In genomic region chr7:92020636-92021035, GRCh38 we compare ENCODE assay signal across 31 cellular contexts.
DNase-seq lines count a peak whose midpoint lies in the region; ATAC-seq and TF ChIP-seq lines count a peak whose summit lies in the region.
"Had no signal": no experiment of that assay in that cellular context is flagged by ENCODE, and none has a peak within 500 bp of the region (broad histone marks: within the 10 kb centered on the region; RNA-seq: fewer than 3 reads in every experiment).

No MANE protein-coding gene starts in this region.

- no peak for TF ChIP-seq CTCF in mammary epithelial cell (conservative IDR thresholded peaks at IDR 0.05 in 1 of 2, IDR thresholded peaks at IDR 0.05 in 1 of 2; ENCODE audit: extremely low read depth in 1 of 2, insufficient read depth in 1 of 2, low read depth in 1 of 2, low read length in 2 of 2)
- TF ChIP-seq CTCF in MCF 10A (IDR thresholded peaks at IDR 0.05; ENCODE audit: unreplicated experiment), result no peak
- TF ChIP-seq CTCF in PC-3 (conservative IDR thresholded peaks at IDR 0.05; ENCODE audit: low read depth, low read length), result no peak
- no peak for TF ChIP-seq CTCF in epithelial cell of esophagus (IDR thresholded peaks at IDR 0.05; ENCODE audit: insufficient read depth, low read depth, low read length, missing control alignments)

- H3K9me2 ChIP-seq in PC-3 (replicated peaks; ENCODE audit: low read length), result no peaks in the 10 kb centered on the region

- no peaks in the 10 kb centered on the region for H3K9me3 Mint-ChIP-seq in MCF 10A (ENCODE audit: unreplicated experiment)
- H3K9me3 Mint-ChIP-seq: activated CD4-positive, alpha-beta memory T cell treated with anti-CD3 and anti-CD28 coated beads for 36 hours; activated T-helper 1 cell treated with anti-CD3 and anti-CD28 coated beads, Interleukin-12 subunit alpha, Interleukin-12 subunit beta, Interleukin-2, Interleukin-4 antibody, amounts not matched to agents 30 ng/mL and 10 ng/mL and 1 ng/mL, durations not matched to agents 14 hours and 24 hours and 36 hours; effector memory CD8-positive, alpha-beta T cell; IgD-negative memory B cell; natural killer cell; T-helper 1 cell treated with Interleukin-12 subunit alpha and Interleukin-12 subunit beta and Interleukin-4 antibody, amounts not matched to agents 30 μg/mL and 1 μg/mL, for 36 hours had no signal

- no peak overlapping the region for H3K4me3 Mint-ChIP-seq in MCF 10A (ENCODE audit: unreplicated experiment)
- H3K4me3 Mint-ChIP-seq: activated CD4-positive, alpha-beta memory T cell treated with anti-CD3 and anti-CD28 coated beads for 36 hours; activated T-helper 1 cell treated with anti-CD3 and anti-CD28 coated beads, Interleukin-12 subunit alpha, Interleukin-12 subunit beta, Interleukin-2, Interleukin-4 antibody, amounts not matched to agents 30 ng/mL and 10 ng/mL and 1 ng/mL, durations not matched to agents 14 hours and 24 hours and 36 hours; B cell; CD8-positive, alpha-beta T cell; effector memory CD8-positive, alpha-beta T cell; IgD-negative memory B cell; natural killer cell; T-helper 1 cell treated with Interleukin-12 subunit alpha and Interleukin-12 subunit beta and Interleukin-4 antibody, amounts not matched to agents 30 μg/mL and 1 μg/mL, for 36 hours had no signal

- intact Hi-C loops in mammary epithelial cell (cut with micrococcal nuclease), result no loop called here
- intact Hi-C loops in MCF 10A (cut with micrococcal nuclease), result no loop called here
- intact Hi-C loops in PC-3 (cut with micrococcal nuclease), result no loop called here

- H3K36me3 ChIP-seq in mammary epithelial cell (ENCODE audit: insufficient read depth, low read length), result peaks cover 10% of the 10 kb centered on the region
- peaks cover 6% of the 10 kb centered on the region; the same call in 1 of the 2 replicates for H3K36me3 ChIP-seq in PC-3 (ENCODE audit: low read depth, low read length)

- ATAC-seq in PC-3 (peak; percentile 23), HG03135 (IDR thresholded peaks at IDR 0.05; ENCODE audit: unreplicated experiment) (no peak), GM18868 (IDR thresholded peaks at IDR 0.05; ENCODE audit: unreplicated experiment) (no peak)
- ATAC-seq: CD8-positive, alpha-beta T cell; effector memory CD8-positive, alpha-beta T cell; lower lobe of right lung; natural killer cell had no signal

- H3K4me1 ChIP-seq in mammary epithelial cell (ENCODE audit: insufficient read depth, low read length) (peaks cover 11% of the 10 kb centered on the region), PC-3 (ENCODE audit: insufficient read depth, low read length) (peaks cover 34% of the 10 kb centered on the region)
- H3K4me1 ChIP-seq: lower lobe of right lung, prostate gland had no signal

- H3K27me3 Mint-ChIP-seq in MCF 10A (ENCODE audit: insufficient read depth, unreplicated experiment), result no peaks in the 10 kb centered on the region
- H3K27me3 Mint-ChIP-seq: activated CD4-positive, alpha-beta memory T cell treated with anti-CD3 and anti-CD28 coated beads for 36 hours; B cell; effector memory CD8-positive, alpha-beta T cell; IgD-negative memory B cell had no signal

- H2AFZ ChIP-seq in mammary epithelial cell (ENCODE audit: low read depth, low read length), result no peak overlapping the region
- no peak overlapping the region for H2AFZ ChIP-seq in PC-3 (ENCODE audit: low read length)

- in situ Hi-C loops in mammary epithelial cell (cut with MboI; ENCODE audit: low sequenced_read_pairs in 2 of 2), result no loop called here

- POLR2A ChIA-PET in MCF 10A (lab: Yijun Ruan, JAX) (no interaction called here), PC-3 (lab: Charles Lee; ENCODE audit: unreplicated experiment) (no interaction called here)

- BruUV-seq in mammary epithelial cell (replicated peaks; lab: Mats Ljungman, UMichigan), result no TSS peak
- BruUV-seq in MCF 10A (replicated peaks; lab: Mats Ljungman, UMichigan), result no TSS peak
- no TSS peak for BruUV-seq in PC-3 (replicated peaks; lab: Mats Ljungman, UMichigan)

- H3K4me2 ChIP-seq in mammary epithelial cell (ENCODE audit: insufficient read depth, low read depth, low read length), result no peak overlapping the region
- H3K4me2 ChIP-seq in PC-3 (ENCODE audit: low read length), result 0 out of 2 replicates have a peak overlapping the region, but pooled peaks have one; percentile 1

- H3K79me2 ChIP-seq in mammary epithelial cell (ENCODE audit: insufficient read depth, low read length) (no peaks in the 10 kb centered on the region), PC-3 (ENCODE audit: low read length) (no peaks in the 10 kb centered on the region)

- peaks cover 7% of the 10 kb centered on the region for H3F3A ChIP-seq in PC-3 (ENCODE audit: low read length, unreplicated experiment)

- no peaks in the 10 kb centered on the region for H3K9me3 ChIP-seq in mammary epithelial cell (replicated peaks; ENCODE audit: insufficient read depth, low read length)
- H3K9me3 ChIP-seq in PC-3 (ENCODE audit: low read length), result no peaks in the 10 kb centered on the region
- H3K9me3 ChIP-seq: lower lobe of right lung, prostate gland, sigmoid colon, stomach had no signal

- H3K4me3 ChIP-seq in mammary epithelial cell (replicated peaks in 1 of 3; ENCODE audit: insufficient read depth in 1 of 3, low read depth in 2 of 3, low read length in 3 of 3), result no peak overlapping the region
- H3K4me3 ChIP-seq in PC-3 (ENCODE audit: low read length), result no peak overlapping the region
- no peak overlapping the region for H3K4me3 ChIP-seq in epithelial cell of esophagus (ENCODE audit: low read length)
- H3K4me3 ChIP-seq: lower lobe of right lung, prostate gland, sigmoid colon, stomach had no signal

- H3K4me1 Mint-ChIP-seq in MCF 10A (ENCODE audit: insufficient read depth, unreplicated experiment), result no peaks in the 10 kb centered on the region
- H3K4me1 Mint-ChIP-seq: B cell had no signal

- H4K20me1 ChIP-seq in mammary epithelial cell (ENCODE audit: insufficient read depth, low read length) (no peaks in the 10 kb centered on the region), PC-3 (ENCODE audit: low read length) (no peaks in the 10 kb centered on the region)

- CTCF ChIA-PET in mammary epithelial cell (lab: Charles Lee; ENCODE audit: low non-redundant PET) (no interaction called here), MCF 10A (lab: Yijun Ruan, JAX) (interaction anchor here (0.5 kb wide), 1 partner anchor 58 kb away, joined by 3 read pairs; no protein-coding TSS in a partner anchor), PC-3 (lab: Charles Lee) (no interaction called here)

- H3K27me3 ChIP-seq in mammary epithelial cell (ENCODE audit: insufficient read depth, low read length), result no peaks in the 10 kb centered on the region
- H3K27me3 ChIP-seq in PC-3 (ENCODE audit: low read length), result no peaks in the 10 kb centered on the region
- H3K27me3 ChIP-seq: sigmoid colon, stomach had no signal

- peaks cover 46% of the 10 kb centered on the region for H3K36me3 Mint-ChIP-seq in MCF 10A (ENCODE audit: insufficient read depth, unreplicated experiment)

- no peak overlapping the region for H3K27ac Mint-ChIP-seq in MCF 10A (ENCODE audit: low read depth, unreplicated experiment)
- H3K27ac Mint-ChIP-seq: activated CD4-positive, alpha-beta memory T cell treated with anti-CD3 and anti-CD28 coated beads for 36 hours; activated T-helper 1 cell treated with anti-CD3 and anti-CD28 coated beads, Interleukin-12 subunit alpha, Interleukin-12 subunit beta, Interleukin-2, Interleukin-4 antibody, amounts not matched to agents 30 ng/mL and 10 ng/mL and 1 ng/mL, durations not matched to agents 14 hours and 24 hours and 36 hours; B cell; CD8-positive, alpha-beta T cell; natural killer cell; T-helper 1 cell treated with Interleukin-12 subunit alpha and Interleukin-12 subunit beta and Interleukin-4 antibody, amounts not matched to agents 30 μg/mL and 1 μg/mL, for 36 hours had no signal

- dilution Hi-C loops in mammary epithelial cell (cut with HindIII; ENCODE audit: low sequenced_read_pairs), result no loop called here

- H3K27ac ChIP-seq in mammary epithelial cell (ENCODE audit: insufficient read depth, low read depth, low read length) (no peak overlapping the region), PC-3 (ENCODE audit: low read length) (peak overlapping the region; percentile 34)
- H3K27ac ChIP-seq: lower lobe of right lung, prostate gland, sigmoid colon, stomach had no signal

- DNase-seq in mammary epithelial cell (peak; percentile 7), MCF 10A (ENCODE audit: unreplicated experiment) (no peak), PC-3 (peak; percentile 39), epithelial cell of esophagus (ENCODE audit: low read depth) (peak; percentile 8), NCI-H1105 (lab: John Stamatoyannopoulos, UW) (no peak), T-helper 9 cell (no peak)
- DNase-seq: activated CD4-positive, alpha-beta memory T cell treated with anti-CD3 and anti-CD28 coated beads for 36 hours; activated CD4-positive, CD25-positive, alpha-beta regulatory T cell treated with anti-CD3 and anti-CD28 coated beads, Interleukin-2, amount 50 U/mL, for 72 hours; activated naive CD4-positive, alpha-beta T cell treated with anti-CD3 and anti-CD28 coated beads, Interleukin-2, amount 50 U/mL, for 16 hours; anterior cingulate cortex; CD8-positive, alpha-beta T cell; effector memory CD8-positive, alpha-beta T cell; head of caudate nucleus; kidney; lower lobe of right lung; natural killer cell; NCI-H1092 treated with DMSO at 0.1 percent for 48 hours; NCI-H187; NCI-H2171; NCI-H510A treated with DMSO at 0.1 percent for 48 hours; nucleus accumbens; sigmoid colon; stimulated activated CD4-positive, alpha-beta T cell treated with anti-CD3 and anti-CD28 coated beads, Interleukin-4, amount 100 ng/mL, for 1 hour; stomach had no signal

- no peak overlapping the region for H3K9ac ChIP-seq in mammary epithelial cell (ENCODE audit: insufficient read depth, low read length)
- no peak overlapping the region for H3K9ac ChIP-seq in PC-3 (ENCODE audit: low read length)

Comparison
In these comparisons a context has a peak if more than half of its experiments do, and no peak if none do; other contexts are left out.
1. DNase-seq: peak in mammary epithelial cell (single experiment), PC-3 (single experiment) and epithelial cell of esophagus (single experiment); none in MCF 10A (single experiment), NCI-H1105 (single experiment) and T-helper 9 cell (single experiment).